ENCODE assay signal across 10 cellular contexts in the genomic region with DNA sequence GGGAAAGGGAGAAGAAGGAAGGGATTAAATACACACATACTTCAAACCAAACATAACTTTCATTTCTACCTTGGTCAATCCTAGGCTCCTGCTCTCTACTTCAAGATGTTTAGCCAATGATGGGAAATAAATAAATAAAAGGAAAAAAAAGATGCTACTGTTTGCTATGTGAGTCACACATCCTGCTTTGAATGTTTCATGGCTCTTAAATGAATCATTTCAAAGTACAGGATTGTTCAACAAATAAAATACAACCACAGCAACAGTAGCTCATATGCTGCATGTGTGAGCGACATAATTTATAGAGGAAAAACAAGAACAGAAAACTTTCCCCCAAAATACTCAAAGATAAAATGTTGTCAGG. TPM values are rescaled to one million over a fixed set of nuclear protein-coding genes. Genes with fewer than 3 reads are reported as not detected.
DNase-seq lines count a peak whose midpoint lies in the region; ATAC-seq, FAIRE-seq and TF ChIP-seq lines count a peak whose summit lies in the region.
"Had no signal": no experiment of that assay in that cellular context is flagged by ENCODE, and none has a peak within 500 bp of the region (broad histone marks: within the 10 kb centered on the region; RNA-seq: fewer than 3 reads in every experiment).

No MANE protein-coding gene starts in this region.

- H3K4me3 ChIP-seq in HFF-Myc (replicated peaks; ENCODE audit: low read depth, low read length): no peak overlapping the region
- H3K4me3 ChIP-seq: SK-N-MC had no signal

- no peak for TF ChIP-seq CTCF in HFF-Myc (IDR thresholded peaks at IDR 0.05; ENCODE audit: low read depth, low read length, missing control alignments)

- peak; percentile 98 for FAIRE-seq in A204.1 (lab: Jason Lieb, UNC)

- no peaks in the 10 kb centered on the region for H3K27me3 Mint-ChIP-seq in activated naive CD8-positive, alpha-beta T cell treated with anti-CD3 and anti-CD28 coated beads, Interleukin-2, amount 50 U/mL, for 24 hours

- no peaks in the 10 kb centered on the region for H3K9me3 Mint-ChIP-seq in activated naive CD8-positive, alpha-beta T cell treated with anti-CD3 and anti-CD28 coated beads, Interleukin-2, amount 50 U/mL, for 24 hours

- H3K4me3 Mint-ChIP-seq in activated naive CD8-positive, alpha-beta T cell treated with anti-CD3 and anti-CD28 coated beads, Interleukin-2, amount 50 U/mL, for 24 hours: no peak overlapping the region

- peaks cover 6% of the 10 kb centered on the region for H3K36me3 Mint-ChIP-seq in activated naive CD8-positive, alpha-beta T cell treated with anti-CD3 and anti-CD28 coated beads, Interleukin-2, amount 50 U/mL, for 24 hours (ENCODE audit: low read depth)

- DNase-seq in HFF-Myc (ENCODE audit: extremely low read depth, low read depth) (peak; percentile 61), kidney glomerular epithelial cell (lab: John Stamatoyannopoulos, UW) (peak; percentile 97), hippocampal formation (lab: John Stamatoyannopoulos, UW) (no peak), ureter (ENCODE audit: low spot score) (no peak), cerebellar nuclear complex (lab: John Stamatoyannopoulos, UW) (no peak)
- no peak for DNase-seq in activated naive CD8-positive, alpha-beta T cell treated with anti-CD3 and anti-CD28 coated beads, Interleukin-2, amount 50 U/mL, for 24 hours
- DNase-seq: effector memory CD4-positive, alpha-beta T cell had no signal

- peak; percentile 40 for ATAC-seq in activated naive CD8-positive, alpha-beta T cell treated with anti-CD3 and anti-CD28 coated beads, Interleukin-2, amount 50 U/mL, for 24 hours
- no peak for ATAC-seq in HG03565 (IDR thresholded peaks at IDR 0.05; ENCODE audit: unreplicated experiment)

- peaks cover 48% of the 10 kb centered on the region for H3K4me1 Mint-ChIP-seq in activated naive CD8-positive, alpha-beta T cell treated with anti-CD3 and anti-CD28 coated beads, Interleukin-2, amount 50 U/mL, for 24 hours

- peak overlapping the region; percentile 32 for H3K27ac Mint-ChIP-seq in activated naive CD8-positive, alpha-beta T cell treated with anti-CD3 and anti-CD28 coated beads, Interleukin-2, amount 50 U/mL, for 24 hours

RNA-seq across cellular contexts. Expression of a gene that starts 54.3 kb away (rescaled TPM):
- total RNA-seq in ureter: not detected

Comparison
In these comparisons a context has a peak if more than half of its experiments do, and no peak if none do; other contexts are left out.
1. DNase-seq: peak in HFF-Myc (single experiment) and kidney glomerular epithelial cell (single experiment); none in activated naive CD8-positive, alpha-beta T cell treated with anti-CD3 and anti-CD28 coated beads, Interleukin-2, amount 50 U/mL, for 24 hours (single experiment), hippocampal formation (0 of 2), ureter (single experiment) and cerebellar nuclear complex (0 of 2).